1 cellular context compared by ENCODE assay signal in genomic region chr1:159916240-159917051, GRCh38.
TF ChIP-seq lines count a peak whose summit lies in the region.

No MANE protein-coding gene starts in this region.

TF ChIP-seq in SK-N-SH treated with all-trans-retinoic acid at 6 μM for 48 hours, 23 proteins besides CTCF, POLR2A, EP300 and RAD21 (continued from another document):
- TF ChIP-seq PATZ1 (CRISPR knock-in tag; IDR thresholded peaks at IDR 0.05; ENCODE audit: borderline replicate concordance) (no peak), CSRNP3 (CRISPR knock-in tag; IDR thresholded peaks at IDR 0.05) (no peak), ESRRG (CRISPR knock-in tag; IDR thresholded peaks at IDR 0.05) (no peak), ZNF70 (CRISPR knock-in tag; IDR thresholded peaks at IDR 0.05) (no peak), PPARA (CRISPR knock-in tag; IDR thresholded peaks at IDR 0.05; ENCODE audit: borderline replicate concordance) (no peak)
TF ChIP-seq in SK-N-SH treated with all-trans-retinoic acid at 6 μM for 48 hours: peak in this region for 2.
